In the genomic region with DNA sequence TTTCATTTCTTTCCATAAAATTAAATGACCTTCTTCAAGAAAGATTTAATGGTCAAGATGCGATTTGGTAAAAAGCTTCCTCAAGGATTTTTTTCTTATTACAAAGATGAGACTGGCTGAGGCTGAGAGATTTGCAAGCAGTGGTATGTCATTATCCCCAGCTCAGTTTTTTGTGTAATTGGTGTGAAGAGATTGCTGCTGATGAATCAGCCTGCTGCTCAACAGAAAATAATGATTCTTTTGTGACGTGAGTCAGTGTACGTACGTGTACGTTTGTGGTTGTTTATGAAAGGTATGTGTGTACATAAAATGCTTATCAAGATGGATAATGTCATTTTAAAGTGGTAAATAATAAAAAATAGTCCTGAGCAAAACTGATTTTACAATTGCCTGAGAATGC, we compare ENCODE assay signal across 23 cellular contexts. TPM values are rescaled to one million over a fixed set of nuclear protein-coding genes. Genes with fewer than 3 reads are reported as not detected.
DNase-seq lines count a peak whose midpoint lies in the region; ATAC-seq, FAIRE-seq and TF ChIP-seq lines count a peak whose summit lies in the region.
"Had no signal": no experiment of that assay in that cellular context is flagged by ENCODE, and none has a peak within 500 bp of the region (broad histone marks: within the 10 kb centered on the region; RNA-seq: fewer than 3 reads in every experiment).

No MANE protein-coding gene starts in this region.

- peaks cover 5% of the 10 kb centered on the region for H3K4me1 Mint-ChIP-seq in nephron
- H3K4me1 Mint-ChIP-seq in stimulated activated memory B cell treated with anti-CD40 and anti-IgM and Interleukin-4, amounts not matched to agents 10 μg/mL and 1 μg/mL and 100 μg/mL, for 72 hours, result no peaks in the 10 kb centered on the region
- H3K4me1 Mint-ChIP-seq: activated naive CD4-positive, alpha-beta T cell treated with anti-CD3 and anti-CD28 coated beads, Interleukin-2, amount 10 ng/mL, durations not matched to agents 7 days and 5 days had no signal

- DNase-seq in H4 (ENCODE audit: low spot score) (peak; percentile 30), RCC 7860 (ENCODE audit: low spot score) (no peak), bronchial epithelial cell (ENCODE audit: low read depth) (peak; percentile 73), NCI-H1694 (lab: John Stamatoyannopoulos, UW) (no peak), HT-29 (ENCODE audit: low spot score) (no peak)
- DNase-seq: activated CD4-positive, CD25-positive, alpha-beta regulatory T cell; activated naive CD4-positive, alpha-beta T cell treated with anti-CD3 and anti-CD28 coated beads, Interleukin-2, amount 10 ng/mL, durations not matched to agents 7 days and 5 days; activated T-cell treated with anti-CD3 and anti-CD28 coated beads, Interleukin-2, amount 50 U/mL, for 48 hours; AML-193; anterior cingulate cortex; effector CD4-positive, alpha-beta T cell; mucosa of descending colon; NCI-H1417; NCI-H69; SK-N-SH; small intestine; stimulated activated naive CD4-positive, alpha-beta T cell treated with Interleukin-2 at 50 U/mL for 16 hours; T-helper 9 cell; tibial artery had no signal

- H3K4me3 ChIP-seq in bronchial epithelial cell (ENCODE audit: low read depth, low read length), result no peak overlapping the region
- H3K4me3 ChIP-seq: mucosa of descending colon, prostate gland, tibial artery had no signal

- no peaks in the 10 kb centered on the region for H3K27me3 ChIP-seq in bronchial epithelial cell (ENCODE audit: control insufficient read depth, insufficient read depth, low read length)
- H3K27me3 ChIP-seq: tibial artery had no signal

- no peak for TF ChIP-seq CTCF in bronchial epithelial cell (IDR thresholded peaks at IDR 0.05; ENCODE audit: insufficient read depth, low read length, severe bottlenecking)
- no peak for TF ChIP-seq CTCF in nephron (IDR thresholded peaks at IDR 0.05; ENCODE audit: unreplicated experiment in 3 of 3)

- H3K9me3 Mint-ChIP-seq in nephron, result peaks cover 2% of the 10 kb centered on the region
- no peaks in the 10 kb centered on the region for H3K9me3 Mint-ChIP-seq in stimulated activated memory B cell treated with anti-CD40 and anti-IgM and Interleukin-4, amounts not matched to agents 10 μg/mL and 1 μg/mL and 100 μg/mL, for 72 hours
- H3K9me3 Mint-ChIP-seq: activated naive CD4-positive, alpha-beta T cell treated with anti-CD3 and anti-CD28 coated beads, Interleukin-2, amount 10 ng/mL, durations not matched to agents 7 days and 5 days had no signal

- H3K27me3 Mint-ChIP-seq in nephron (ENCODE audit: low read depth), result no peaks in the 10 kb centered on the region
- no peaks in the 10 kb centered on the region for H3K27me3 Mint-ChIP-seq in stimulated activated memory B cell treated with anti-CD40 and anti-IgM and Interleukin-4, amounts not matched to agents 10 μg/mL and 1 μg/mL and 100 μg/mL, for 72 hours
- H3K27me3 Mint-ChIP-seq: activated naive CD4-positive, alpha-beta T cell treated with anti-CD3 and anti-CD28 coated beads, Interleukin-2, amount 10 ng/mL, durations not matched to agents 7 days and 5 days had no signal

- H3K4me3 Mint-ChIP-seq in nephron, result no peak overlapping the region
- H3K4me3 Mint-ChIP-seq in stimulated activated memory B cell treated with anti-CD40 and anti-IgM and Interleukin-4, amounts not matched to agents 10 μg/mL and 1 μg/mL and 100 μg/mL, for 72 hours, result no peak overlapping the region
- H3K4me3 Mint-ChIP-seq: activated naive CD4-positive, alpha-beta T cell treated with anti-CD3 and anti-CD28 coated beads, Interleukin-2, amount 10 ng/mL, durations not matched to agents 7 days and 5 days had no signal

- peaks cover 2% of the 10 kb centered on the region for H3K36me3 ChIP-seq in bronchial epithelial cell (ENCODE audit: control insufficient read depth, insufficient read depth, low read length)
- H3K36me3 ChIP-seq: prostate gland had no signal

- H3K27ac Mint-ChIP-seq in nephron, result peak overlapping the region in 2 of 3 experiments; percentile 25 to 61
- no peak overlapping the region for H3K27ac Mint-ChIP-seq in stimulated activated memory B cell treated with anti-CD40 and anti-IgM and Interleukin-4, amounts not matched to agents 10 μg/mL and 1 μg/mL and 100 μg/mL, for 72 hours
- H3K27ac Mint-ChIP-seq: activated naive CD4-positive, alpha-beta T cell treated with anti-CD3 and anti-CD28 coated beads, Interleukin-2, amount 10 ng/mL, durations not matched to agents 7 days and 5 days had no signal

- no peak for ATAC-seq in stimulated activated memory B cell treated with anti-CD40 and anti-IgM and Interleukin-4, amounts not matched to agents 10 μg/mL and 1 μg/mL and 100 μg/mL, for 72 hours
- ATAC-seq: esophagus mucosa, mucosa of descending colon had no signal

- peaks cover 66% of the 10 kb centered on the region for H3K36me3 Mint-ChIP-seq in nephron (ENCODE audit: low read depth)
- H3K36me3 Mint-ChIP-seq in stimulated activated memory B cell treated with anti-CD40 and anti-IgM and Interleukin-4, amounts not matched to agents 10 μg/mL and 1 μg/mL and 100 μg/mL, for 72 hours, result peaks cover 46% of the 10 kb centered on the region

- FAIRE-seq in RCC 7860 (lab: Jason Lieb, UNC) (peak; percentile 54), bronchial epithelial cell (lab: Jason Lieb, UNC) (no peak)
- FAIRE-seq: small intestine had no signal

RNA-seq across cellular contexts. Expression of gene NPEPL1, which starts 9.9 kb away (rescaled TPM):
- 0.95 and 1.1 TPM in 2 replicates for total RNA-seq in H4 (2014; rRNA removed; shearing (Covaris generic))
- total RNA-seq in bronchial epithelial cell, result 23.7 and 24.7 TPM in 2 replicates
- 21.3 and 21.6 TPM in 2 replicates for total RNA-seq in HT-29 (2014; rRNA removed; shearing (Covaris generic))

RNA-seq across cellular contexts. Expression of gene STX16, which starts 31.6 kb away (rescaled TPM):
- 6.1 and 8.8 TPM in 2 replicates for total RNA-seq in H4 (2014; rRNA removed; shearing (Covaris generic))
- total RNA-seq in bronchial epithelial cell, result 47.7 and 64.4 TPM in 2 replicates
- 29.2 and 29.5 TPM in 2 replicates for total RNA-seq in HT-29 (2014; rRNA removed; shearing (Covaris generic))

Comparison
In these comparisons a context has a peak if more than half of its experiments do, and no peak if none do; other contexts are left out.
1. DNase-seq: peak in H4 (single experiment) and bronchial epithelial cell (single experiment); none in RCC 7860 (single experiment), NCI-H1694 (single experiment) and HT-29 (single experiment).
2. RNA of gene NPEPL1, which starts 9.9 kb away (total RNA-seq): 23.7 to 24.7 TPM in bronchial epithelial cell and 21.3 to 21.6 TPM in HT-29; 0.95 to 1.1 TPM in H4; every median in the first group is over 10 times any median in the second.